ENCODE assay signal across 1 cellular context in genomic region chr2:183148967-183149366, GRCh38.
TF ChIP-seq lines count a peak whose summit lies in the region.

No MANE protein-coding gene starts in this region.

TF ChIP-seq in K562, 482 proteins besides CTCF, POLR2A, EP300 and RAD21 (continued from another document):
- TF ChIP-seq MXD1 (CRISPR knock-in tag; IDR thresholded peaks at IDR 0.05; ENCODE audit: borderline replicate concordance, poor library complexity, severe bottlenecking) (no peak), NFATC3 (IDR thresholded peaks at IDR 0.05) (no peak), OTX1 (CRISPR knock-in tag; IDR thresholded peaks at IDR 0.05) (no peak)
